1 cellular context compared by ENCODE assay signal in the genomic region with DNA sequence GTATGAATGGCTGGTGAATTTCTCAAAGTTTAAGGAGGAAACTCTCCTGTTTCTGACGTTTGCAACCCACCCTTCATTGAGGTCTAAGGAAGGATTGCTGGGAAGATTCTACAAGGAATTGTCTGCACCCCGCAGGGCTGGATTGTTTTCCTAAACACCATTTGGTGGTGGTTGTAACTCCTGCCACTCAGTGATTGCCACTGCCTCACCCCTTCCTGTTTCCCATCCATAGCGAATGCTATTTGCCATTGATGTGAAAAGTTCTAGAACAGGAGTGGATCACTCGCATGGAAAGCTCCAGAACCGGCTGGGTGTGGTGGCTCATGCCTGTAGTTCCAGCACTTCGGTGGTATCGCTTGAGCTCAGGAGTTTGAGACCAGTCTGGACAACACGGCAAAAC.
TF ChIP-seq lines count a peak whose summit lies in the region.

No MANE protein-coding gene starts in this region.

TF ChIP-seq in HCT116, 20 proteins besides CTCF, POLR2A, EP300 and RAD21:
- TF ChIP-seq ZNF274 (IDR thresholded peaks at IDR 0.05; ENCODE audit: low read depth, low read length) (no peak), EZH2 (IDR thresholded peaks at IDR 0.05) (no peak), ZFX (IDR thresholded peaks at IDR 0.05) (no peak), YY1 (IDR thresholded peaks at IDR 0.05; ENCODE audit: extremely low read depth, insufficient replicate concordance, low read depth, low read length) (no peak), EZH2phosphoT487 (IDR thresholded peaks at IDR 0.05; ENCODE audit: borderline replicate concordance) (no peak), ATF3 (IDR thresholded peaks at IDR 0.05) (no peak), FOSL1 (IDR thresholded peaks at IDR 0.05; ENCODE audit: low read depth) (no peak), CEBPB (IDR thresholded peaks at IDR 0.05; ENCODE audit: low read depth) (no peak), POLR2AphosphoS5 (IDR thresholded peaks at IDR 0.05; ENCODE audit: low read depth, low read length) (no peak), SRF (IDR thresholded peaks at IDR 0.05; ENCODE audit: low read depth) (no peak), REST (IDR thresholded peaks at IDR 0.05; ENCODE audit: low read depth) (no peak), EGR1 (IDR thresholded peaks at IDR 0.05; ENCODE audit: low read depth) (no peak), CBX3 (IDR thresholded peaks at IDR 0.05; ENCODE audit: low read depth) (no peak), SP1 (IDR thresholded peaks at IDR 0.05; ENCODE audit: low read depth) (no peak), SIN3A (IDR thresholded peaks at IDR 0.05; ENCODE audit: low read depth) (no peak), TCF7L2 (IDR thresholded peaks at IDR 0.05; ENCODE audit: borderline replicate concordance, extremely low read depth, insufficient read depth, insufficient read length) (no peak), JUND (IDR thresholded peaks at IDR 0.05) (no peak), ELF1 (IDR thresholded peaks at IDR 0.05; ENCODE audit: borderline replicate concordance, low read depth) (no peak)
- TF ChIP-seq, protein P1, sequence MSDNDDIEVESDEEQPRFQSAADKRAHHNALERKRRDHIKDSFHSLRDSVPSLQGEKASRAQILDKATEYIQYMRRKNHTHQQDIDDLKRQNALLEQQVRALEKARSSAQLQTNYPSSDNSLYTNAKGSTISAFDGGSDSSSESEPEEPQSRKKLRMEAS (IDR thresholded peaks at IDR 0.05) = no peak
- TF ChIP-seq, protein P2, sequence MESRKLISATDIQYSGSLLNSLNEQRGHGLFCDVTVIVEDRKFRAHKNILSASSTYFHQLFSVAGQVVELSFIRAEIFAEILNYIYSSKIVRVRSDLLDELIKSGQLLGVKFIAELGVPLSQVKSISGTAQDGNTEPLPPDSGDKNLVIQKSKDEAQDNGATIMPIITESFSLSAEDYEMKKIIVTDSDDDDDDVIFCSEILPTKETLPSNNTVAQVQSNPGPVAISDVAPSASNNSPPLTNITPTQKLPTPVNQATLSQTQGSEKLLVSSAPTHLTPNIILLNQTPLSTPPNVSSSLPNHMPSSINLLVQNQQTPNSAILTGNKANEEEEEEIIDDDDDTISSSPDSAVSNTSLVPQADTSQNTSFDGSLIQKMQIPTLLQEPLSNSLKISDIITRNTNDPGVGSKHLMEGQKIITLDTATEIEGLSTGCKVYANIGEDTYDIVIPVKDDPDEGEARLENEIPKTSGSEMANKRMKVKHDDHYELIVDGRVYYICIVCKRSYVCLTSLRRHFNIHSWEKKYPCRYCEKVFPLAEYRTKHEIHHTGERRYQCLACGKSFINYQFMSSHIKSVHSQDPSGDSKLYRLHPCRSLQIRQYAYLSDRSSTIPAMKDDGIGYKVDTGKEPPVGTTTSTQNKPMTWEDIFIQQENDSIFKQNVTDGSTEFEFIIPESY (IDR thresholded peaks at IDR 0.05; ENCODE audit: extremely low read depth, insufficient replicate concordance, low read length) = no peak
TF ChIP-seq in HCT116: peak in this region for 0.
